Comparison of ENCODE assay signal across 12 cellular contexts in genomic region chr1:226956942-226957713, GRCh38.
"Had no signal": no experiment of that assay in that cellular context is flagged by ENCODE, and none has a peak within 500 bp of the region (broad histone marks: within the 10 kb centered on the region; RNA-seq: fewer than 3 reads in every experiment).

No MANE protein-coding gene starts in this region.

- ATAC-seq: stimulated activated effector memory CD8-positive, alpha-beta T cell treated with anti-CD3 and anti-CD28 coated beads, Interleukin-12 subunit alpha, Interleukin-12 subunit beta, amount 100 ng/mL, for 72 hours had no signal

- H2AFZ ChIP-seq: parathyroid adenoma had no signal

- H3K4me1 Mint-ChIP-seq: activated CD4-positive, alpha-beta memory T cell treated with anti-CD3 and anti-CD28 coated beads, Interleukin-2, amount 10 ng/mL, durations not matched to agents 7 days and 5 days; activated naive CD4-positive, alpha-beta T cell treated with anti-CD3 and anti-CD28 coated beads, Interleukin-2, amount 10 ng/mL, durations not matched to agents 7 days and 5 days; mesothelial cell of epicardium had no signal

- H3K27ac ChIP-seq: parathyroid adenoma, SJCRH30, suprapubic skin had no signal

- H3K4me3 ChIP-seq: SJCRH30, suprapubic skin had no signal

- H3K27ac Mint-ChIP-seq: activated CD4-positive, alpha-beta memory T cell treated with anti-CD3 and anti-CD28 coated beads, Interleukin-2, amount 10 ng/mL, durations not matched to agents 7 days and 5 days; activated naive CD4-positive, alpha-beta T cell treated with anti-CD3 and anti-CD28 coated beads, Interleukin-2, amount 10 ng/mL, durations not matched to agents 7 days and 5 days; dendritic cell treated with granulocyte-macrophage colony-stimulating factor and Interleukin-4, amounts not matched to agents 40 ng/mL and 50 ng/mL, for 4 days; mesothelial cell of epicardium; stimulated activated effector memory CD8-positive, alpha-beta T cell treated with anti-CD3 and anti-CD28 coated beads, Interleukin-12 subunit alpha, Interleukin-12 subunit beta, amount 100 ng/mL, for 72 hours; type B pancreatic cell had no signal

- H3K4me1 ChIP-seq: parathyroid adenoma, SJCRH30, suprapubic skin had no signal

- FAIRE-seq: keratinocyte had no signal

- H3K27me3 Mint-ChIP-seq: activated CD4-positive, alpha-beta memory T cell treated with anti-CD3 and anti-CD28 coated beads, Interleukin-2, amount 10 ng/mL, durations not matched to agents 7 days and 5 days; activated naive CD4-positive, alpha-beta T cell treated with anti-CD3 and anti-CD28 coated beads, Interleukin-2, amount 10 ng/mL, durations not matched to agents 7 days and 5 days; dendritic cell treated with granulocyte-macrophage colony-stimulating factor and Interleukin-4, amounts not matched to agents 40 ng/mL and 50 ng/mL, for 4 days; type B pancreatic cell had no signal

- DNase-seq: activated CD4-positive, alpha-beta memory T cell treated with anti-CD3 and anti-CD28 coated beads, Interleukin-2, amount 10 ng/mL, durations not matched to agents 7 days and 5 days; activated naive CD4-positive, alpha-beta T cell treated with anti-CD3 and anti-CD28 coated beads, Interleukin-2, amount 10 ng/mL, durations not matched to agents 7 days and 5 days; central memory CD4-positive, alpha-beta T cell; retina; SJCRH30 had no signal

- H3K36me3 Mint-ChIP-seq: stimulated activated effector memory CD8-positive, alpha-beta T cell treated with anti-CD3 and anti-CD28 coated beads, Interleukin-12 subunit alpha, Interleukin-12 subunit beta, amount 100 ng/mL, for 72 hours had no signal

- H3K4me3 Mint-ChIP-seq: activated CD4-positive, alpha-beta memory T cell treated with anti-CD3 and anti-CD28 coated beads, Interleukin-2, amount 10 ng/mL, durations not matched to agents 7 days and 5 days; activated naive CD4-positive, alpha-beta T cell treated with anti-CD3 and anti-CD28 coated beads, Interleukin-2, amount 10 ng/mL, durations not matched to agents 7 days and 5 days; dendritic cell treated with granulocyte-macrophage colony-stimulating factor and Interleukin-4, amounts not matched to agents 40 ng/mL and 50 ng/mL, for 4 days; mesothelial cell of epicardium; stimulated activated effector memory CD8-positive, alpha-beta T cell treated with anti-CD3 and anti-CD28 coated beads, Interleukin-12 subunit alpha, Interleukin-12 subunit beta, amount 100 ng/mL, for 72 hours; type B pancreatic cell had no signal

- H3K27me3 ChIP-seq: SJCRH30, suprapubic skin had no signal

- H3K36me3 ChIP-seq: SJCRH30 had no signal

- H3K9ac ChIP-seq: parathyroid adenoma had no signal

- H3K9me3 ChIP-seq: SJCRH30, suprapubic skin had no signal
